Comparison of ENCODE assay signal across 9 cellular contexts in the genomic region with DNA sequence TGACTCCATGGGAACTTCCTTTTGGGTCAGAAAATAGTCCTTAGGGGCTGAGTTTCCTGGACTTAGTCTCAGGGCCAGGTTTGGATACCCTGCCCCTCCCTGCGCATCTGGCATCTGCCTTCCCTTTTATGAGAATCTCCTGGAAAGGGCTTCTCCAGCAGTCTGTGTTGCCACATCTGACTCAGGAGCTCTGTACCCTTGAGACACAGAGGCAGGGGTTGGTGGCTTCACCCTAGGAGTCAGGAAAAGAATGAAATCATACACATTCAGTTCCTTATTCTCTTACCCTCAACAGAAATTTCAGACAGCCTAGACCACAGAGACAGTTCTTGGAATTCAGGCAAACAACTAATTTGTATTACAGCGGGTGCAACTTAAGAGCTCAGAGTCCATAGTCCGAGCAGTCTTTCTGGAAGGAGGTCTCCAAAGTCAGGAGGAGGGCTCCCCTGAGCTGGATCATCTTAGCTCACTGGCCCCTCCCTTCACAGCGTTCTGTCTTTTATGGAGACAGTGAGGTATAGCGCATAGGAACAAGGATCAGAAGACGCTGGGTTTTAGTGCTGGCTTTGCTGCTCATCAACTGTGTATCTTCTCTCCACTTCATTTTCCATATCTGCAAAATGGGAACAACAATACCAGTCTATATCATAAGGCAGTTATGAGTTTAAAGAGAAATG. TPM values are rescaled to one million over a fixed set of nuclear protein-coding genes. Genes with fewer than 3 reads are reported as not detected.
DNase-seq lines count a peak whose midpoint lies in the region; ATAC-seq, FAIRE-seq and TF ChIP-seq lines count a peak whose summit lies in the region.
"Had no signal": no experiment of that assay in that cellular context is flagged by ENCODE, and none has a peak within 500 bp of the region (broad histone marks: within the 10 kb centered on the region; RNA-seq: fewer than 3 reads in every experiment).

No MANE protein-coding gene starts in this region.

- H4K20me1 ChIP-seq in astrocyte (ENCODE audit: insufficient read depth, low read length) (peaks cover 14% of the 10 kb centered on the region), HepG2 (ENCODE audit: insufficient read depth, low read length) (no peaks in the 10 kb centered on the region)

- TF ChIP-seq EP300 in HepG2 (IDR thresholded peaks at IDR 0.05; ENCODE audit: low read depth in 2 of 2, low read length in 2 of 2) (no peak), HepG2 (CRISPR knock-in tag; IDR thresholded peaks at IDR 0.05; ENCODE audit: borderline replicate concordance) (no peak)

- peak overlapping the region; percentile 61 for H3K4me3 Mint-ChIP-seq in activated naive CD4-positive, alpha-beta T cell treated with anti-CD3 and anti-CD28 coated beads, Interleukin-2, amount 50 U/mL, for 24 hours
- no peak overlapping the region for H3K4me3 Mint-ChIP-seq in activated naive CD4-positive, alpha-beta T cell treated with anti-CD3 and anti-CD28 coated beads for 36 hours
- H3K4me3 Mint-ChIP-seq in astrocyte (ENCODE audit: unreplicated experiment) = peak overlapping the region; percentile 40

- H3K79me2 ChIP-seq in astrocyte (ENCODE audit: insufficient read depth, low read length) = peaks cover 27% of the 10 kb centered on the region
- H3K79me2 ChIP-seq in HepG2 (ENCODE audit: insufficient read depth, low read length) = no peaks in the 10 kb centered on the region

- peaks cover 20% of the 10 kb centered on the region for H3K27me3 Mint-ChIP-seq in activated naive CD4-positive, alpha-beta T cell treated with anti-CD3 and anti-CD28 coated beads, Interleukin-2, amount 50 U/mL, for 24 hours
- peaks cover 36% of the 10 kb centered on the region for H3K27me3 Mint-ChIP-seq in activated naive CD4-positive, alpha-beta T cell treated with anti-CD3 and anti-CD28 coated beads for 36 hours (ENCODE audit: low read depth)
- H3K27me3 Mint-ChIP-seq in astrocyte (ENCODE audit: low read depth, unreplicated experiment) = no peaks in the 10 kb centered on the region

- no peak overlapping the region for H3K4me3 ChIP-seq in astrocyte (ENCODE audit: insufficient read depth, low read depth, low read length)
- H3K4me3 ChIP-seq in HepG2 (replicated peaks in 1 of 3; ENCODE audit: insufficient read depth in 1 of 3, low read depth in 2 of 3, low read length in 3 of 3) = no peak overlapping the region
- H3K4me3 ChIP-seq in uterus = no peak overlapping the region

- intact Hi-C loops in activated naive CD4-positive, alpha-beta T cell treated with anti-CD3 and anti-CD28 coated beads for 36 hours (cut with micrococcal nuclease) = loop anchor here (2.0 kb wide), 1 partner anchor 19 kb away; no protein-coding TSS in a partner anchor
- intact Hi-C loops in HepG2 (cut with micrococcal nuclease; ENCODE audit: unreplicated experiment) = no loop called here
- intact Hi-C loops in uterus (cut with DNase I; ENCODE audit: low total_unique reads) = no loop called here

- POLR2A ChIA-PET in HepG2 (lab: Yijun Ruan, JAX) = no interaction called here

- DNase-seq in activated naive CD4-positive, alpha-beta T cell treated with anti-CD3 and anti-CD28 coated beads for 36 hours = no peak
- DNase-seq in astrocyte (ENCODE audit: low read depth) (peak; percentile 70), HepG2 (ENCODE audit: low spot score) (no peak), uterus (no peak), ecto neural progenitor cell (ENCODE audit: low spot score) (no peak), cerebellar nuclear complex (lab: John Stamatoyannopoulos, UW) (no peak)
- DNase-seq: hypothalamus had no signal

- no peak for ATAC-seq in HepG2
- no peak for ATAC-seq in HG03469 (IDR thresholded peaks at IDR 0.05; ENCODE audit: unreplicated experiment)

- H3K27ac ChIP-seq in astrocyte (ENCODE audit: low read depth, low read length) = peak overlapping the region; percentile 97
- no peak overlapping the region for H3K27ac ChIP-seq in HepG2 (ENCODE audit: extremely low read length, insufficient read depth, low read length)
- H3K27ac ChIP-seq in uterus = peak overlapping the region; percentile 88 to 93

- no peak for TF ChIP-seq CTCF in astrocyte (IDR thresholded peaks at IDR 0.05; ENCODE audit: insufficient read depth, low read depth, low read length)
- TF ChIP-seq CTCF in HepG2 (CRISPR knock-in tag; IDR thresholded peaks at IDR 0.05) = no peak
- no peak for TF ChIP-seq CTCF in uterus (IDR thresholded peaks at IDR 0.05)

- no peaks in the 10 kb centered on the region for H3K36me3 Mint-ChIP-seq in activated naive CD4-positive, alpha-beta T cell treated with anti-CD3 and anti-CD28 coated beads, Interleukin-2, amount 50 U/mL, for 24 hours
- no peaks in the 10 kb centered on the region for H3K36me3 Mint-ChIP-seq in activated naive CD4-positive, alpha-beta T cell treated with anti-CD3 and anti-CD28 coated beads for 36 hours (ENCODE audit: low read depth)
- peaks cover 3% of the 10 kb centered on the region for H3K36me3 Mint-ChIP-seq in astrocyte (ENCODE audit: low read depth, unreplicated experiment)

- in situ Hi-C loops in HepG2 (cut with HindIII; ENCODE audit: extremely low pct_ligation_motif_present, low pct_unique_long_range_greater_than_20kb) = no loop called here

- peaks cover 35% of the 10 kb centered on the region for H3K4me1 Mint-ChIP-seq in activated naive CD4-positive, alpha-beta T cell treated with anti-CD3 and anti-CD28 coated beads, Interleukin-2, amount 50 U/mL, for 24 hours
- H3K4me1 Mint-ChIP-seq in activated naive CD4-positive, alpha-beta T cell treated with anti-CD3 and anti-CD28 coated beads for 36 hours (ENCODE audit: low read depth) = peaks cover 34% of the 10 kb centered on the region
- peaks cover 39% of the 10 kb centered on the region for H3K4me1 Mint-ChIP-seq in astrocyte (ENCODE audit: low read depth, unreplicated experiment)

- TF ChIP-seq POLR2A in HepG2 (IDR thresholded peaks at IDR 0.05; ENCODE audit: insufficient read depth in 1 of 2, low read depth in 2 of 2, low read length in 2 of 2) = no peak
- no peak for TF ChIP-seq POLR2A in uterus (IDR thresholded peaks at IDR 0.05)

- H3K4me1 ChIP-seq in astrocyte (ENCODE audit: insufficient read depth, low read length) (peaks cover 62% of the 10 kb centered on the region), HepG2 (ENCODE audit: insufficient read depth, low read length) (peaks cover 43% of the 10 kb centered on the region), uterus (no peaks in the 10 kb centered on the region)

- no peak for TF ChIP-seq RAD21 in HepG2 (CRISPR knock-in tag; IDR thresholded peaks at IDR 0.05)

- H3K4me2 ChIP-seq in astrocyte (ENCODE audit: low read length) (peak overlapping the region; percentile 82), HepG2 (ENCODE audit: low read depth, low read length) (no peak overlapping the region)

- H3K36me3 ChIP-seq in astrocyte (ENCODE audit: insufficient read depth, low read length) = no peaks in the 10 kb centered on the region
- no peaks in the 10 kb centered on the region for H3K36me3 ChIP-seq in HepG2 (replicated peaks in 1 of 2; ENCODE audit: control insufficient read depth in 1 of 2, insufficient read depth in 2 of 2, low read length in 2 of 2)
- H3K36me3 ChIP-seq in uterus = no peaks in the 10 kb centered on the region

- H3K27ac Mint-ChIP-seq in activated naive CD4-positive, alpha-beta T cell treated with anti-CD3 and anti-CD28 coated beads, Interleukin-2, amount 50 U/mL, for 24 hours = no peak overlapping the region
- H3K27ac Mint-ChIP-seq in activated naive CD4-positive, alpha-beta T cell treated with anti-CD3 and anti-CD28 coated beads for 36 hours = no peak overlapping the region
- H3K27ac Mint-ChIP-seq in astrocyte (ENCODE audit: unreplicated experiment) = peak overlapping the region; percentile 95

- H3K9ac ChIP-seq in astrocyte (ENCODE audit: low read length) (peak overlapping the region; percentile 40), HepG2 (ENCODE audit: insufficient read depth, low read depth, low read length) (no peak overlapping the region)

- H3K27me3 ChIP-seq in astrocyte (ENCODE audit: insufficient read depth, low read length) (no peaks in the 10 kb centered on the region), HepG2 (ENCODE audit: control insufficient read depth in 1 of 2, insufficient read depth in 2 of 2, low read length in 2 of 2) (peaks cover 4 to 13% of the 10 kb centered on the region in 2 experiments; a peak in 4 of 5 replicates), uterus (no peaks in the 10 kb centered on the region)

- CTCF ChIA-PET in activated naive CD4-positive, alpha-beta T cell treated with anti-CD3 and anti-CD28 coated beads for 36 hours (lab: Charles Lee) = interaction anchor here (0.7 to 1.9 kb wide), 3 partner anchors 22 to 49 kb away, joined by 3 to 8 read pairs (median 3); no protein-coding TSS in a partner anchor
- CTCF ChIA-PET in HepG2 (lab: Yijun Ruan, JAX; ENCODE audit: low intra/inter-chr PET ratio, low total read pairs) = no interaction called here

- H2AFZ ChIP-seq in astrocyte (ENCODE audit: low read depth, low read length) (no peak overlapping the region), HepG2 (ENCODE audit: low read length) (no peak overlapping the region)

- H3K9me3 ChIP-seq in astrocyte (ENCODE audit: insufficient read depth, low read depth, low read length) = no peaks in the 10 kb centered on the region
- H3K9me3 ChIP-seq in HepG2 (ENCODE audit: low read length) = no peaks in the 10 kb centered on the region
- H3K9me3 ChIP-seq in uterus = no peaks in the 10 kb centered on the region

- no TSS peak for BruUV-seq in HepG2 (replicated peaks; lab: Mats Ljungman, UMichigan)

- 27% methylated on average over 5 of the region's 6 CpGs for WGBS in HepG2 (ENCODE audit: low lambda C conversion rate)

- FAIRE-seq in astrocyte (lab: Jason Lieb, UNC) (no peak), HepG2 (lab: Jason Lieb, UNC) (no peak)

- no peaks in the 10 kb centered on the region for H3K9me3 Mint-ChIP-seq in activated naive CD4-positive, alpha-beta T cell treated with anti-CD3 and anti-CD28 coated beads, Interleukin-2, amount 50 U/mL, for 24 hours
- no peaks in the 10 kb centered on the region for H3K9me3 Mint-ChIP-seq in activated naive CD4-positive, alpha-beta T cell treated with anti-CD3 and anti-CD28 coated beads for 36 hours
- H3K9me3 Mint-ChIP-seq in astrocyte (ENCODE audit: unreplicated experiment) = no peaks in the 10 kb centered on the region

RNA-seq across cellular contexts. Expression of a gene that starts 3.0 kb away (rescaled TPM):
- total RNA-seq in activated naive CD4-positive, alpha-beta T cell treated with anti-CD3 and anti-CD28 coated beads for 36 hours = under 1 TPM; 0.26 to 0.27 TPM
- 81.2 and 90.2 TPM in 2 replicates for total RNA-seq in astrocyte
- 4.8 and 11.2 TPM in 2 replicates for total RNA-seq in HepG2 (2016; rRNA removed; fragmentation: Illumina TruSeq; extraction: Trizol)
- total RNA-seq in HepG2 (2016; cell fraction: cytosol; rRNA removed; fragmentation: Illumina TruSeq; extraction: Trizol; ENCODE audit: low read depth) = 1.9 and 6.6 TPM in 2 replicates
- 5.2 and 16.9 TPM in 2 replicates for total RNA-seq in HepG2 (2016; cell fraction: insoluble cytoplasmic fraction; rRNA removed; fragmentation: Illumina TruSeq; extraction: Trizol)
- 4.7 and 7.7 TPM in 2 replicates for total RNA-seq in HepG2 (2016; cell fraction: membrane; rRNA removed; fragmentation: Illumina TruSeq; extraction: Trizol)
- 9.1 and 18.5 TPM in 2 replicates for total RNA-seq in HepG2 (2016; cell fraction: nucleus; rRNA removed; fragmentation: Illumina TruSeq; extraction: Trizol)
- 0.37 and 0.45 TPM in 2 replicates for polyA plus RNA-seq in HepG2 (2011; rRNA removed)
- 0.39 and 0.50 TPM in 2 replicates for polyA plus RNA-seq in HepG2 (2011; cell fraction: cytosol; rRNA removed)
- polyA plus RNA-seq in HepG2 (2011; cell fraction: nucleus; rRNA removed) = 0.51 and 0.62 TPM in 2 replicates
- polyA plus RNA-seq in HepG2 (2012) = 0.13 and 0.16 TPM in 2 replicates
- 1.0 and 2.5 TPM in 2 replicates for polyA plus RNA-seq in HepG2 (2016; cell fraction: cytosol; fragmentation: Illumina TruSeq; extraction: Trizol; ENCODE audit: low read depth)
- 4.9 and 5.1 TPM in 2 replicates for polyA plus RNA-seq in HepG2 (2016; cell fraction: insoluble cytoplasmic fraction; fragmentation: Illumina TruSeq; extraction: Trizol; ENCODE audit: low read depth)
- polyA plus RNA-seq in HepG2 (2016; cell fraction: membrane; fragmentation: Illumina TruSeq; extraction: Trizol; ENCODE audit: low read depth) = 2.7 and 3.5 TPM in 2 replicates
- polyA plus RNA-seq in HepG2 (2016; cell fraction: nucleus; fragmentation: Illumina TruSeq; extraction: Trizol; ENCODE audit: insufficient read depth, low read depth) = 18.1 and 26.1 TPM in 2 replicates
- 0.10 and 5.1 TPM in 2 replicates for polyA minus RNA-seq in HepG2 (2011; rRNA and poly(A)+ RNA removed; ENCODE audit: low replicate concordance)
- polyA minus RNA-seq in HepG2 (2011; cell fraction: cytosol; rRNA and poly(A)+ RNA removed) = not detected in 2 replicates
- 0.13 TPM in 1 of 2 replicates, not detected in the other for polyA minus RNA-seq in HepG2 (2011; cell fraction: nucleus; rRNA and poly(A)+ RNA removed)
- total RNA-seq in uterus = 10 to 100 TPM in 2 of 4 donors, 1 to 10 TPM in 2; 1.8 to 15.3 (median 9.0) TPM

RNA-seq across cellular contexts. Expression of a gene that starts 33.6 kb away (rescaled TPM):
- total RNA-seq in activated naive CD4-positive, alpha-beta T cell treated with anti-CD3 and anti-CD28 coated beads for 36 hours = 10 to 100 TPM; 22.9 to 26.3 TPM
- total RNA-seq in astrocyte = 16.6 and 19.8 TPM in 2 replicates
- 13.0 and 15.9 TPM in 2 replicates for total RNA-seq in HepG2 (2016; rRNA removed; fragmentation: Illumina TruSeq; extraction: Trizol)
- total RNA-seq in HepG2 (2016; cell fraction: cytosol; rRNA removed; fragmentation: Illumina TruSeq; extraction: Trizol; ENCODE audit: low read depth) = 4.7 and 5.8 TPM in 2 replicates
- total RNA-seq in HepG2 (2016; cell fraction: insoluble cytoplasmic fraction; rRNA removed; fragmentation: Illumina TruSeq; extraction: Trizol) = 10.6 and 15.6 TPM in 2 replicates
- total RNA-seq in HepG2 (2016; cell fraction: membrane; rRNA removed; fragmentation: Illumina TruSeq; extraction: Trizol) = 10.3 and 11.5 TPM in 2 replicates
- 16.8 and 19.6 TPM in 2 replicates for total RNA-seq in HepG2 (2016; cell fraction: nucleus; rRNA removed; fragmentation: Illumina TruSeq; extraction: Trizol)
- 18.8 and 19.3 TPM in 2 replicates for polyA plus RNA-seq in HepG2 (2011; rRNA removed)
- 15.0 and 15.2 TPM in 2 replicates for polyA plus RNA-seq in HepG2 (2011; cell fraction: cytosol; rRNA removed)
- polyA plus RNA-seq in HepG2 (2011; cell fraction: nucleus; rRNA removed) = 53.3 and 57.3 TPM in 2 replicates
- polyA plus RNA-seq in HepG2 (2012) = 10.4 and 10.5 TPM in 2 replicates
- polyA plus RNA-seq in HepG2 (2016; cell fraction: cytosol; fragmentation: Illumina TruSeq; extraction: Trizol; ENCODE audit: low read depth) = 4.0 TPM in 2 replicates
- 9.8 and 10.5 TPM in 2 replicates for polyA plus RNA-seq in HepG2 (2016; cell fraction: insoluble cytoplasmic fraction; fragmentation: Illumina TruSeq; extraction: Trizol; ENCODE audit: low read depth)
- 5.7 and 6.7 TPM in 2 replicates for polyA plus RNA-seq in HepG2 (2016; cell fraction: membrane; fragmentation: Illumina TruSeq; extraction: Trizol; ENCODE audit: low read depth)
- 46.0 and 46.5 TPM in 2 replicates for polyA plus RNA-seq in HepG2 (2016; cell fraction: nucleus; fragmentation: Illumina TruSeq; extraction: Trizol; ENCODE audit: insufficient read depth, low read depth)
- 17.4 and 41.1 TPM in 2 replicates for polyA minus RNA-seq in HepG2 (2011; rRNA and poly(A)+ RNA removed; ENCODE audit: low replicate concordance)
- polyA minus RNA-seq in HepG2 (2011; cell fraction: cytosol; rRNA and poly(A)+ RNA removed) = 7.7 and 8.2 TPM in 2 replicates
- polyA minus RNA-seq in HepG2 (2011; cell fraction: nucleus; rRNA and poly(A)+ RNA removed) = 17.5 and 19.6 TPM in 2 replicates
- total RNA-seq in uterus = 10 to 100 TPM; 17.9 to 79.9 (median 40.0) TPM
